8 cellular contexts compared by ENCODE assay signal in the genomic region with DNA sequence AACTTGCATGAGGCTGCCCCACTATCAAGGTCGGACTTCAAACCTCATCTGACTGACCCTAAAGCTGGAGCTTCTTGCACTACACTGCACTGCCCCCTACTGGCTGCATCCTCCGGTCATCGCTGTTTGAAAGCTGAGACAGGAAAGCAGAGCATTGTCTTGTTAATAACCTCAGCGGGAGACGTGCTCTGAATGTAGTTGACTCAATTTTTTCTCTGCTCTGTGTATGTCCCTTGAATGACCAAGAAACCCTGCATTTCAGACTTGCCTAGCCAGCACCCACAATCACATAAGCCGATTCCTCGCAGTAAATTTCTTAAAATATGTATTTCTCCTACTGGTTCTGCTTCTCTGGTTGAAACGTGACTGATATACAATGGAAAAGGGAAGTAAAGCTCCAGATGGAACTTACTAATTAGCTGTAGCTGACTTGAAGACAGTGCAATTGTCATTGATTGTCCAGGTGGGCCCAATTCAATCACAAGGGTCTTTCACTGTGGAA. TPM values are rescaled to one million over a fixed set of nuclear protein-coding genes. Genes with fewer than 3 reads are reported as not detected.
A peak's percentile ranks its signal among the peaks of the same experiment; 100 is the strongest.
DNase-seq lines count a peak whose midpoint lies in the region; TF ChIP-seq lines count a peak whose summit lies in the region.

No MANE protein-coding gene starts in this region.

- no peak overlapping the region for H2BK15ac ChIP-seq in H9 (ENCODE audit: low read depth, low read length)

- in situ Hi-C loops in transverse colon (cut with MboI; ENCODE audit: low pct_ligation_motif_present in 1 of 4, low pct_unique_long_range_greater_than_20kb in 1 of 4, low sequenced_read_pairs in 3 of 4), result loop anchor here (5.0 to 25.0 kb wide), 4 partner anchors 339 to 729 kb away; no protein-coding TSS in a partner anchor

- H4K5ac ChIP-seq in H9 (ENCODE audit: insufficient read length, low read depth, low read length), result no peak overlapping the region

- no peak overlapping the region for H3K9ac ChIP-seq in H9 (ENCODE audit: extremely low read depth, insufficient read length, low read length)
- no peak overlapping the region for H3K9ac ChIP-seq in MM.1S (ENCODE audit: low read length)

- H3K36me3 ChIP-seq in MM.1S (replicated peaks; ENCODE audit: insufficient read depth, low read length) (no peaks in the 10 kb centered on the region), ovary (no peaks in the 10 kb centered on the region), transverse colon (no peaks in the 10 kb centered on the region)

- no peak overlapping the region for H3K4ac ChIP-seq in H9 (ENCODE audit: low read depth, low read length)

- no peaks in the 10 kb centered on the region for H3K27me3 Mint-ChIP-seq in H9 (ENCODE audit: low read depth)

- TF ChIP-seq EP300 in ovary (IDR thresholded peaks at IDR 0.05) (no peak), transverse colon (IDR thresholded peaks at IDR 0.05; ENCODE audit: low read depth) (no peak)

- TF ChIP-seq CTCF in H9 (conservative IDR thresholded peaks at IDR 0.05) (peak; percentile 97), MM.1S (IDR thresholded peaks at IDR 0.05; ENCODE audit: low read length) (peak; percentile 91), ovary (IDR thresholded peaks at IDR 0.05) (peak; percentile 77 to 87 (median 78)), transverse colon (IDR thresholded peaks at IDR 0.05) (peak; percentile 78 to 85 (median 83))

- H3K4me1 Mint-ChIP-seq in H9, result peaks cover 7 to 15% of the 10 kb centered on the region in 2 experiments

- peaks cover 7 to 9% of the 10 kb centered on the region in 2 experiments; a peak in 4 of 5 replicates for H3K9me3 Mint-ChIP-seq in H9

- no peaks in the 10 kb centered on the region for H4K20me1 ChIP-seq in H9 (ENCODE audit: control insufficient read depth, insufficient read depth, insufficient read length)
- H4K20me1 ChIP-seq in MM.1S (ENCODE audit: insufficient read depth, low read length), result no peaks in the 10 kb centered on the region

- no peak overlapping the region for H2AK5ac ChIP-seq in H9 (ENCODE audit: insufficient read length, low read length)

- H3K79me1 ChIP-seq in H9 (ENCODE audit: insufficient read depth, low read depth, low read length, poor library complexity, severe bottlenecking), result no peaks in the 10 kb centered on the region

- H2BK20ac ChIP-seq in H9 (ENCODE audit: low read depth, low read length, poor library complexity, severe bottlenecking), result no peak overlapping the region

- DNase-seq in ELR (ENCODE audit: low read depth) (peak; percentile 89), H9 (peak; percentile 96), MM.1S (peak; percentile 82), SIG-M5 (lab: John Stamatoyannopoulos, UW) (peak; percentile 6), germinal center (ENCODE audit: low spot score) (peak; percentile 36), ovary (peak; percentile 91 to 97 (median 95)), transverse colon (peak; percentile 90)
- DNase-seq in activated effector memory CD4-positive, alpha-beta T cell treated with Interleukin-2 at 50 U/mL for 16 hours, result peak; percentile 49

- no peaks in the 10 kb centered on the region for H3K79me2 ChIP-seq in H9 (ENCODE audit: insufficient read depth, low read length)
- no peaks in the 10 kb centered on the region for H3K79me2 ChIP-seq in MM.1S (ENCODE audit: low read length)

- H4K8ac ChIP-seq in H9 (replicated peaks; ENCODE audit: insufficient read length, low read depth, low read length), result no peak overlapping the region

- peak overlapping the region; percentile 12 for H3K4me2 ChIP-seq in H9 (ENCODE audit: insufficient read depth, insufficient read length, low read length)
- H3K4me2 ChIP-seq in MM.1S (ENCODE audit: low read depth, low read length), result peak overlapping the region; percentile 13; the same call in 1 of the 2 replicates

- H3K18ac ChIP-seq in H9 (ENCODE audit: insufficient read length, low read depth, low read length), result no peak overlapping the region

- WGBS in H9 (ENCODE audit: extremely low coverage, insufficient read length, low lambda C conversion rate), result no CpG with 5 or more reads among the region's 8 CpGs
- 19 to 26% (median 25%) methylated on average over 8 of the region's 8 CpGs for WGBS in ovary, 3 donors
- WGBS in transverse colon (ENCODE audit: low coverage in 1 of 2), 2 donors, result 12 to 15% methylated on average over 8 of the region's 8 CpGs

- no peak overlapping the region for H3K4me3 ChIP-seq in MM.1S (ENCODE audit: low read length)
- no peak overlapping the region for H3K4me3 ChIP-seq in ovary
- no peak overlapping the region for H3K4me3 ChIP-seq in transverse colon

- no peak overlapping the region for H3K23ac ChIP-seq in H9 (ENCODE audit: insufficient read length, low read depth, low read length)

- no peak for TF ChIP-seq POLR2A in ovary (IDR thresholded peaks at IDR 0.05)
- TF ChIP-seq POLR2A in transverse colon (IDR thresholded peaks at IDR 0.05), result no peak

- H3K27me3 ChIP-seq in H9 (ENCODE audit: insufficient read depth, low read length) (no peaks in the 10 kb centered on the region), MM.1S (replicated peaks; ENCODE audit: insufficient read depth, low read length) (no peaks in the 10 kb centered on the region), ovary (no peaks in the 10 kb centered on the region), transverse colon (peaks cover 15% of the 10 kb centered on the region)

- H2BK5ac ChIP-seq in H9 (ENCODE audit: insufficient read length, low read length), result no peak overlapping the region

- H2BK120ac ChIP-seq in H9 (ENCODE audit: low read depth, low read length, poor library complexity, severe bottlenecking), result no peak overlapping the region

- no peak overlapping the region for H2BK12ac ChIP-seq in H9 (ENCODE audit: insufficient read length, low read depth, low read length)

- no peak overlapping the region for H3K14ac ChIP-seq in H9 (ENCODE audit: insufficient read depth, low read length)

- H3K56ac ChIP-seq in H9 (ENCODE audit: insufficient read length, low read depth, low read length), result no peak overlapping the region

- H3K27ac Mint-ChIP-seq in H9, result peak overlapping the region in 2 of 3 experiments; percentile 10 to 49; a peak in 2 of 7 replicates

- H2AFZ ChIP-seq in H9 (ENCODE audit: low read length) (no peak overlapping the region), MM.1S (ENCODE audit: low read length) (peak overlapping the region; percentile 4; the same call in 1 of the 2 replicates)

- H3K4me3 Mint-ChIP-seq in H9, result peak overlapping the region; percentile 8 to 32; a peak in 4 of 5 replicates

- no peaks in the 10 kb centered on the region for H3K9me3 ChIP-seq in H9 (ENCODE audit: control insufficient read depth, low read depth, low read length)
- H3K9me3 ChIP-seq in MM.1S (replicated peaks; ENCODE audit: insufficient read depth, low read length), result no peaks in the 10 kb centered on the region
- no peaks in the 10 kb centered on the region for H3K9me3 ChIP-seq in ovary
- no peaks in the 10 kb centered on the region for H3K9me3 ChIP-seq in transverse colon

- H3F3A ChIP-seq in MM.1S (ENCODE audit: insufficient read depth, low read length), result no peaks in the 10 kb centered on the region

- peaks cover 0 to 8% (median 3%) of the 10 kb centered on the region in 3 experiments; a peak in 3 of 7 replicates for H3K36me3 Mint-ChIP-seq in H9 (ENCODE audit: insufficient read depth in 1 of 3, low read depth in 3 of 3)

- H3K4me1 ChIP-seq in H9 (ENCODE audit: insufficient read depth, low read length) (peaks cover 2% of the 10 kb centered on the region; the same call in 1 of the 2 replicates), MM.1S (ENCODE audit: low read length) (peaks cover 5% of the 10 kb centered on the region; the same call in 1 of the 2 replicates), ovary (ENCODE audit: insufficient read depth) (no peaks in the 10 kb centered on the region), transverse colon (peaks cover 0 to 4% (median 0%) of the 10 kb centered on the region in 4 donors)

- no peak overlapping the region for H3T11ph ChIP-seq in H9 (ENCODE audit: low read length)

- H3K9me2 ChIP-seq in MM.1S (replicated peaks; ENCODE audit: insufficient read depth, low read length), result no peaks in the 10 kb centered on the region

- no peaks in the 10 kb centered on the region for H3K23me2 ChIP-seq in H9 (ENCODE audit: insufficient read length, low read depth, low read length, poor library complexity, severe bottlenecking)

- intact Hi-C loops in ovary (cut with DNase I) (loop anchor here in 2 of 4 donors (5.0 kb wide), 1 partner anchor 349 kb away; no protein-coding TSS in a partner anchor), transverse colon (cut with DNase I; ENCODE audit: low total_unique reads) (loop anchor here (2.0 kb wide), 1 partner anchor 348 kb away; no protein-coding TSS in a partner anchor)

- no peak overlapping the region for H4K91ac ChIP-seq in H9 (ENCODE audit: insufficient read length, low read depth, low read length)

- H3K27ac ChIP-seq in H9 (ENCODE audit: insufficient read length, low read depth, low read length), result no peak overlapping the region
- no peak overlapping the region for H3K27ac ChIP-seq in MM.1S (ENCODE audit: low read length)
- no peak overlapping the region for H3K27ac ChIP-seq in ovary
- H3K27ac ChIP-seq in transverse colon, result peak overlapping the region in 1 of 4 donors; percentile 35

RNA-seq across cellular contexts. Expression of a gene that starts 27.8 kb away (rescaled TPM):
- total RNA-seq in H9 (2021), result not detected in 2 replicates
- total RNA-seq in ovary, result 10 to 100 TPM; 23.2 to 47.8 (median 39.3) TPM
- 10 to 100 TPM; 27.6 to 50.9 TPM for polyA plus RNA-seq in ovary
- total RNA-seq in transverse colon, result 10 to 100 TPM in 2 of 4 donors, 1 to 10 TPM in 2; 6.0 to 13.0 (median 8.9) TPM

RNA-seq across cellular contexts. Expression of a gene that starts 36.3 kb away (rescaled TPM):
- total RNA-seq in H9 (2021), result 49.7 and 50.0 TPM in 2 replicates
- total RNA-seq in ovary, result 10 to 100 TPM; 13.3 to 25.2 (median 18.6) TPM
- polyA plus RNA-seq in ovary, result 10 to 100 TPM; 20.6 to 24.1 TPM
- 1 to 10 TPM in 3 of 4 donors, not detected in 1; 4.8 to 10.0 (median 4.9) TPM for total RNA-seq in transverse colon

Comparison
In these comparisons a context has a peak if more than half of its experiments do, and no peak if none do; other contexts are left out.
1. DNase-seq: peak in every context shown above with its lines; median percentile 96 in H9; 95 in ovary; 90 in transverse colon; 89 in ELR; 82 in MM.1S; 49 in activated effector memory CD4-positive, alpha-beta T cell treated with Interleukin-2 at 50 U/mL for 16 hours; 36 in germinal center; 6 in SIG-M5.